Comparison of ENCODE assay signal across 1 cellular context in the genomic region with DNA sequence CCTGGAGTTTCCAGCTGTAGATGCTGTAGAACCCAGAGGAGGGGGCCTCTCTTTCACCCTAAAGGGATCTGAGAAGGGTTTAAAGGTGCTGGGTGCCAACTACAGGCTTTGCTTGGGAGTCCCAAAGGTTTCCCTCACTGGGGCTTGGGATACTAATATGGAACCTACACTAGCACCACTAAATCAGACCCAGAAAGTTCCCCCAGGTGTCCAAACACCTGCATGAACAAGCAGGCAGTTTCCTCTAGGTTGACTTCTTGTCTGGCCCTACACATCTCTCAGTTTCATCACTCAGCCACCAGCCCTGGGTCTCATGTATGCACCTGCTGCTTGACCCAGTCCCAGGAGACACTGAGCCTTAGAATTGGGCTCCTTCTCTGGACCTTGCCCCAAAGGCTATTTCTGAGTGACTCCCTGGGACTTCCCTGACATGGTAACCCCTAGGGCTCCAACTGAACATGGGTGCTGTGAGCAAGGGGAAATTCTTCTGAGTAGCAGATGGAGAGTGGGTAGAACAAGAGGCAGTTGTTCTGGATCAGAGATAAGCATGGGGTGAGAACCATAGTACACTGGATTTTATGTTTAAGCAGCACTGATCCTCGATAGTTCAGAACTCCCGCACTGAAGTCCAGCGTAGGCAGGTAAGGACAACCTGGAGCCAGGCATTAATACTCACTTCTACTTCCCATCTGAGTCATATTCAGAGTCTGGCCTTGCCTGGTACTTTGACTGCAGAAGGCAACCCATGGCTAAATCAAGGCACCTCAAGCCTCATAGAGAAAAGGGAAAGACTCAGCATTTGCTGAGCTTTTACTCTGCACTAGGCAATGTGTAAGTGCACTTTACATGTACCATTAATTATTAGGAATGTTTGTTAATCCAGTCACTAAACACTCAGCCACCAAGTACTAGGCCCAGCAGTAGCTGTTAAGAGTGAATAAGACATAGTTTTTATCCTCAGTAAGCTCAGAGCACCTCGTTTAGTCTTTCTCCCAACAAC.
TF ChIP-seq lines count a peak whose summit lies in the region.

No MANE protein-coding gene starts in this region.

TF ChIP-seq in HepG2, 621 proteins besides CTCF, POLR2A, EP300 and RAD21 (continued from another document and continues in another):
- TF ChIP-seq, protein P1, sequence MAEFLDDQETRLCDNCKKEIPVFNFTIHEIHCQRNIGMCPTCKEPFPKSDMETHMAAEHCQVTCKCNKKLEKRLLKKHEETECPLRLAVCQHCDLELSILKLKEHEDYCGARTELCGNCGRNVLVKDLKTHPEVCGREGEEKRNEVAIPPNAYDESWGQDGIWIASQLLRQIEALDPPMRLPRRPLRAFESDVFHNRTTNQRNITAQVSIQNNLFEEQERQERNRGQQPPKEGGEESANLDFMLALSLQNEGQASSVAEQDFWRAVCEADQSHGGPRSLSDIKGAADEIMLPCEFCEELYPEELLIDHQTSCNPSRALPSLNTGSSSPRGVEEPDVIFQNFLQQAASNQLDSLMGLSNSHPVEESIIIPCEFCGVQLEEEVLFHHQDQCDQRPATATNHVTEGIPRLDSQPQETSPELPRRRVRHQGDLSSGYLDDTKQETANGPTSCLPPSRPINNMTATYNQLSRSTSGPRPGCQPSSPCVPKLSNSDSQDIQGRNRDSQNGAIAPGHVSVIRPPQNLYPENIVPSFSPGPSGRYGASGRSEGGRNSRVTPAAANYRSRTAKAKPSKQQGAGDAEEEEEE (CRISPR knock-in tag; IDR thresholded peaks at IDR 0.05; ENCODE audit: borderline replicate concordance): no peak
- TF ChIP-seq, protein P2, sequence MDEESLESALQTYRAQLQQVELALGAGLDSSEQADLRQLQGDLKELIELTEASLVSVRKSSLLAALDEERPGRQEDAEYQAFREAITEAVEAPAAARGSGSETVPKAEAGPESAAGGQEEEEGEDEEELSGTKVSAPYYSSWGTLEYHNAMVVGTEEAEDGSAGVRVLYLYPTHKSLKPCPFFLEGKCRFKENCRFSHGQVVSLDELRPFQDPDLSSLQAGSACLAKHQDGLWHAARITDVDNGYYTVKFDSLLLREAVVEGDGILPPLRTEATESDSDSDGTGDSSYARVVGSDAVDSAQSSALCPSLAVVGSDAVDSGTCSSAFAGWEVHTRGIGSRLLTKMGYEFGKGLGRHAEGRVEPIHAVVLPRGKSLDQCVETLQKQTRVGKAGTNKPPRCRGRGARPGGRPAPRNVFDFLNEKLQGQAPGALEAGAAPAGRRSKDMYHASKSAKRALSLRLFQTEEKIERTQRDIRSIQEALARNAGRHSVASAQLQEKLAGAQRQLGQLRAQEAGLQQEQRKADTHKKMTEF (CRISPR knock-in tag; IDR thresholded peaks at IDR 0.05): no peak
- TF ChIP-seq ZNF660 (CRISPR knock-in tag; IDR thresholded peaks at IDR 0.05; ENCODE audit: borderline replicate concordance, low read depth) (no peak), POGZ (CRISPR knock-in tag; IDR thresholded peaks at IDR 0.05) (0 out of 2 replicates have a peak, but pooled peaks have one; percentile 37), ZFP91 (CRISPR knock-in tag; IDR thresholded peaks at IDR 0.05; ENCODE audit: borderline replicate concordance) (no peak), ZFP36L2 (CRISPR knock-in tag; IDR thresholded peaks at IDR 0.05) (no peak), AKAP8 (CRISPR knock-in tag; IDR thresholded peaks at IDR 0.05) (no peak), STAT5B (CRISPR knock-in tag; IDR thresholded peaks at IDR 0.05) (no peak), NKX3-1 (CRISPR knock-in tag; IDR thresholded peaks at IDR 0.05) (no peak), MIXL1 (CRISPR knock-in tag; IDR thresholded peaks at IDR 0.05) (no peak), ZBTB2 (CRISPR knock-in tag; IDR thresholded peaks at IDR 0.05; ENCODE audit: low read depth) (no peak), ZNF704 (CRISPR knock-in tag; IDR thresholded peaks at IDR 0.05; ENCODE audit: borderline replicate concordance) (no peak; the same call in 1 of the 2 replicates), PCBP1 (IDR thresholded peaks at IDR 0.05; ENCODE audit: borderline replicate concordance, low read depth, low read length) (no peak), ZNF512 (CRISPR knock-in tag; IDR thresholded peaks at IDR 0.05) (no peak), NONO (IDR thresholded peaks at IDR 0.05) (no peak), NONO (CRISPR knock-in tag; conservative IDR thresholded peaks at IDR 0.05) (no peak), ZNF10 (CRISPR knock-in tag; IDR thresholded peaks at IDR 0.05; ENCODE audit: borderline replicate concordance, low read depth) (no peak), EHMT2 (IDR thresholded peaks at IDR 0.05; ENCODE audit: borderline replicate concordance, low read depth, low read length) (no peak), HIVEP1 (CRISPR knock-in tag; IDR thresholded peaks at IDR 0.05) (no peak), SNAPC2 (CRISPR knock-in tag; IDR thresholded peaks at IDR 0.05) (no peak)
- TF ChIP-seq, protein P3, sequence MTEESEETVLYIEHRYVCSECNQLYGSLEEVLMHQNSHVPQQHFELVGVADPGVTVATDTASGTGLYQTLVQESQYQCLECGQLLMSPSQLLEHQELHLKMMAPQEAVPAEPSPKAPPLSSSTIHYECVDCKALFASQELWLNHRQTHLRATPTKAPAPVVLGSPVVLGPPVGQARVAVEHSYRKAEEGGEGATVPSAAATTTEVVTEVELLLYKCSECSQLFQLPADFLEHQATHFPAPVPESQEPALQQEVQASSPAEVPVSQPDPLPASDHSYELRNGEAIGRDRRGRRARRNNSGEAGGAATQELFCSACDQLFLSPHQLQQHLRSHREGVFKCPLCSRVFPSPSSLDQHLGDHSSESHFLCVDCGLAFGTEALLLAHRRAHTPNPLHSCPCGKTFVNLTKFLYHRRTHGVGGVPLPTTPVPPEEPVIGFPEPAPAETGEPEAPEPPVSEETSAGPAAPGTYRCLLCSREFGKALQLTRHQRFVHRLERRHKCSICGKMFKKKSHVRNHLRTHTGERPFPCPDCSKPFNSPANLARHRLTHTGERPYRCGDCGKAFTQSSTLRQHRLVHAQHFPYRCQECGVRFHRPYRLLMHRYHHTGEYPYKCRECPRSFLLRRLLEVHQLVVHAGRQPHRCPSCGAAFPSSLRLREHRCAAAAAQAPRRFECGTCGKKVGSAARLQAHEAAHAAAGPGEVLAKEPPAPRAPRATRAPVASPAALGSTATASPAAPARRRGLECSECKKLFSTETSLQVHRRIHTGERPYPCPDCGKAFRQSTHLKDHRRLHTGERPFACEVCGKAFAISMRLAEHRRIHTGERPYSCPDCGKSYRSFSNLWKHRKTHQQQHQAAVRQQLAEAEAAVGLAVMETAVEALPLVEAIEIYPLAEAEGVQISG (CRISPR knock-in tag; IDR thresholded peaks at IDR 0.05): no peak
- TF ChIP-seq, protein P4, sequence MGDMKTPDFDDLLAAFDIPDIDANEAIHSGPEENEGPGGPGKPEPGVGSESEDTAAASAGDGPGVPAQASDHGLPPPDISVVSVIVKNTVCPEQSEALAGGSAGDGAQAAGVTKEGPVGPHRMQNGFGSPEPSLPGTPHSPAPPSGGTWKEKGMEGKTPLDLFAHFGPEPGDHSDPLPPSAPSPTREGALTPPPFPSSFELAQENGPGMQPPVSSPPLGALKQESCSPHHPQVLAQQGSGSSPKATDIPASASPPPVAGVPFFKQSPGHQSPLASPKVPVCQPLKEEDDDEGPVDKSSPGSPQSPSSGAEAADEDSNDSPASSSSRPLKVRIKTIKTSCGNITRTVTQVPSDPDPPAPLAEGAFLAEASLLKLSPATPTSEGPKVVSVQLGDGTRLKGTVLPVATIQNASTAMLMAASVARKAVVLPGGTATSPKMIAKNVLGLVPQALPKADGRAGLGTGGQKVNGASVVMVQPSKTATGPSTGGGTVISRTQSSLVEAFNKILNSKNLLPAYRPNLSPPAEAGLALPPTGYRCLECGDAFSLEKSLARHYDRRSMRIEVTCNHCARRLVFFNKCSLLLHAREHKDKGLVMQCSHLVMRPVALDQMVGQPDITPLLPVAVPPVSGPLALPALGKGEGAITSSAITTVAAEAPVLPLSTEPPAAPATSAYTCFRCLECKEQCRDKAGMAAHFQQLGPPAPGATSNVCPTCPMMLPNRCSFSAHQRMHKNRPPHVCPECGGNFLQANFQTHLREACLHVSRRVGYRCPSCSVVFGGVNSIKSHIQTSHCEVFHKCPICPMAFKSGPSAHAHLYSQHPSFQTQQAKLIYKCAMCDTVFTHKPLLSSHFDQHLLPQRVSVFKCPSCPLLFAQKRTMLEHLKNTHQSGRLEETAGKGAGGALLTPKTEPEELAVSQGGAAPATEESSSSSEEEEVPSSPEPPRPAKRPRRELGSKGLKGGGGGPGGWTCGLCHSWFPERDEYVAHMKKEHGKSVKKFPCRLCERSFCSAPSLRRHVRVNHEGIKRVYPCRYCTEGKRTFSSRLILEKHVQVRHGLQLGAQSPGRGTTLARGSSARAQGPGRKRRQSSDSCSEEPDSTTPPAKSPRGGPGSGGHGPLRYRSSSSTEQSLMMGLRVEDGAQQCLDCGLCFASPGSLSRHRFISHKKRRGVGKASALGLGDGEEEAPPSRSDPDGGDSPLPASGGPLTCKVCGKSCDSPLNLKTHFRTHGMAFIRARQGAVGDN (CRISPR knock-in tag; IDR thresholded peaks at IDR 0.05): peak; percentile 32; the same call in 1 of the 2 replicates
- TF ChIP-seq, protein P5, sequence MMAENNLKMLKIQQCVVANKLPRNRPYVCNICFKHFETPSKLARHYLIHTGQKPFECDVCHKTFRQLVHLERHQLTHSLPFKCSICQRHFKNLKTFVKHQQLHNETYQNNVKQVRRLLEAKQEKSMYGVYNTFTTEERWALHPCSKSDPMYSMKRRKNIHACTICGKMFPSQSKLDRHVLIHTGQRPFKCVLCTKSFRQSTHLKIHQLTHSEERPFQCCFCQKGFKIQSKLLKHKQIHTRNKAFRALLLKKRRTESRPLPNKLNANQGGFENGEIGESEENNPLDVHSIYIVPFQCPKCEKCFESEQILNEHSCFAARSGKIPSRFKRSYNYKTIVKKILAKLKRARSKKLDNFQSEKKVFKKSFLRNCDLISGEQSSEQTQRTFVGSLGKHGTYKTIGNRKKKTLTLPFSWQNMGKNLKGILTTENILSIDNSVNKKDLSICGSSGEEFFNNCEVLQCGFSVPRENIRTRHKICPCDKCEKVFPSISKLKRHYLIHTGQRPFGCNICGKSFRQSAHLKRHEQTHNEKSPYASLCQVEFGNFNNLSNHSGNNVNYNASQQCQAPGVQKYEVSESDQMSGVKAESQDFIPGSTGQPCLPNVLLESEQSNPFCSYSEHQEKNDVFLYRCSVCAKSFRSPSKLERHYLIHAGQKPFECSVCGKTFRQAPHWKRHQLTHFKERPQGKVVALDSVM (CRISPR knock-in tag; IDR thresholded peaks at IDR 0.05): no peak
- TF ChIP-seq, protein P6, sequence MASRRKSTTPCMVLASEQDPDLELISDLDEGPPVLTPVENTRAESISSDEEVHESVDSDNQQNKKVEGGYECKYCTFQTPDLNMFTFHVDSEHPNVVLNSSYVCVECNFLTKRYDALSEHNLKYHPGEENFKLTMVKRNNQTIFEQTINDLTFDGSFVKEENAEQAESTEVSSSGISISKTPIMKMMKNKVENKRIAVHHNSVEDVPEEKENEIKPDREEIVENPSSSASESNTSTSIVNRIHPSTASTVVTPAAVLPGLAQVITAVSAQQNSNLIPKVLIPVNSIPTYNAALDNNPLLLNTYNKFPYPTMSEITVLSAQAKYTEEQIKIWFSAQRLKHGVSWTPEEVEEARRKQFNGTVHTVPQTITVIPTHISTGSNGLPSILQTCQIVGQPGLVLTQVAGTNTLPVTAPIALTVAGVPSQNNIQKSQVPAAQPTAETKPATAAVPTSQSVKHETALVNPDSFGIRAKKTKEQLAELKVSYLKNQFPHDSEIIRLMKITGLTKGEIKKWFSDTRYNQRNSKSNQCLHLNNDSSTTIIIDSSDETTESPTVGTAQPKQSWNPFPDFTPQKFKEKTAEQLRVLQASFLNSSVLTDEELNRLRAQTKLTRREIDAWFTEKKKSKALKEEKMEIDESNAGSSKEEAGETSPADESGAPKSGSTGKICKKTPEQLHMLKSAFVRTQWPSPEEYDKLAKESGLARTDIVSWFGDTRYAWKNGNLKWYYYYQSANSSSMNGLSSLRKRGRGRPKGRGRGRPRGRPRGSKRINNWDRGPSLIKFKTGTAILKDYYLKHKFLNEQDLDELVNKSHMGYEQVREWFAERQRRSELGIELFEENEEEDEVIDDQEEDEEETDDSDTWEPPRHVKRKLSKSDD (CRISPR knock-in tag; IDR thresholded peaks at IDR 0.05; ENCODE audit: low read depth): no peak
